Comparison of ENCODE assay signal across 12 cellular contexts in genomic region chr7:75967573-75967997, GRCh38. TPM values are rescaled to one million over a fixed set of nuclear protein-coding genes. Genes with fewer than 3 reads are reported as not detected.
DNase-seq lines count a peak whose midpoint lies in the region; ATAC-seq and TF ChIP-seq lines count a peak whose summit lies in the region.
"Had no signal": no experiment of that assay in that cellular context is flagged by ENCODE, and none has a peak within 500 bp of the region (broad histone marks: within the 10 kb centered on the region; RNA-seq: fewer than 3 reads in every experiment).

No MANE protein-coding gene starts in this region.

- H2AFZ ChIP-seq in SK-N-SH (ENCODE audit: low read depth) = no peak overlapping the region

- H3K4me1 ChIP-seq in SK-N-SH (ENCODE audit: control insufficient read depth in 1 of 2, insufficient read depth in 2 of 2, low read depth in 1 of 2, low read length in 1 of 2) = peaks cover 0 to 50% of the 10 kb centered on the region in 2 experiments; a peak in 1 of 4 replicates
- no peaks in the 10 kb centered on the region for H3K4me1 ChIP-seq in aorta (ENCODE audit: control insufficient read depth in 1 of 2, insufficient read depth in 2 of 2, low read length in 2 of 2)

- no peaks in the 10 kb centered on the region for H3K36me3 ChIP-seq in SK-N-SH (replicated peaks in 1 of 2; ENCODE audit: control insufficient read depth in 1 of 2, insufficient read depth in 2 of 2, low read length in 1 of 2)
- H3K36me3 ChIP-seq in aorta (ENCODE audit: control insufficient read depth in 1 of 2, insufficient read depth in 2 of 2, low read length in 1 of 2) = no peaks in the 10 kb centered on the region

- H3K4me1 Mint-ChIP-seq in mesothelial cell of epicardium = peaks cover 18% of the 10 kb centered on the region
- H3K4me1 Mint-ChIP-seq in stimulated activated memory B cell treated with anti-CD40 and anti-IgM and Interleukin-4, amounts not matched to agents 10 μg/mL and 1 μg/mL and 100 μg/mL, for 72 hours = peaks cover 8% of the 10 kb centered on the region

- H3K27me3 ChIP-seq in SK-N-SH (ENCODE audit: insufficient read depth) (no peaks in the 10 kb centered on the region), aorta (ENCODE audit: control insufficient read depth in 1 of 2, insufficient read depth in 2 of 2, low read length in 1 of 2) (no peaks in the 10 kb centered on the region)

- no peak overlapping the region for H3K4me2 ChIP-seq in SK-N-SH

- no peaks in the 10 kb centered on the region for H4K20me1 ChIP-seq in SK-N-SH (ENCODE audit: insufficient read depth)

- DNase-seq in SK-N-SH = peak; percentile 45
- DNase-seq in dermis blood vessel endothelial cell = peak; percentile 38
- no peak for DNase-seq in mesothelial cell of epicardium (ENCODE audit: low spot score in 2 of 2, unreplicated experiment in 2 of 2)
- no peak for DNase-seq in aorta
- no peak for DNase-seq in superior temporal gyrus (ENCODE audit: extremely low spot score)
- DNase-seq in cortex of kidney (lab: John Stamatoyannopoulos, UW) = no peak
- DNase-seq: amygdala; GOT3; NCI-H526 treated with DMSO at 0.1 percent for 48 hours; stimulated activated naive CD4-positive, alpha-beta T cell had no signal

- no peak overlapping the region for H3K4me3 Mint-ChIP-seq in mesothelial cell of epicardium
- H3K4me3 Mint-ChIP-seq in stimulated activated memory B cell treated with anti-CD40 and anti-IgM and Interleukin-4, amounts not matched to agents 10 μg/mL and 1 μg/mL and 100 μg/mL, for 72 hours = no peak overlapping the region

- 89% methylated on average over 9 of the region's 12 CpGs for WGBS in SK-N-SH (ENCODE audit: low lambda C conversion rate)
- 27 to 35% methylated on average over 12 of the region's 12 CpGs for WGBS in aorta, 2 donors

- H3F3A ChIP-seq in SK-N-SH (replicated peaks; ENCODE audit: insufficient read depth) = no peaks in the 10 kb centered on the region

- no peaks in the 10 kb centered on the region for H3K27me3 Mint-ChIP-seq in mesothelial cell of epicardium (ENCODE audit: low read depth)
- no peaks in the 10 kb centered on the region for H3K27me3 Mint-ChIP-seq in stimulated activated memory B cell treated with anti-CD40 and anti-IgM and Interleukin-4, amounts not matched to agents 10 μg/mL and 1 μg/mL and 100 μg/mL, for 72 hours

- H3K9me3 Mint-ChIP-seq in mesothelial cell of epicardium = no peaks in the 10 kb centered on the region
- no peaks in the 10 kb centered on the region for H3K9me3 Mint-ChIP-seq in stimulated activated memory B cell treated with anti-CD40 and anti-IgM and Interleukin-4, amounts not matched to agents 10 μg/mL and 1 μg/mL and 100 μg/mL, for 72 hours

- CTCF ChIA-PET in SK-N-SH (lab: Yijun Ruan, JAX) = interaction anchor here (0.7 to 4.0 kb wide), 3 partner anchors 8 to 102 kb away, joined by 3 to 18 read pairs (median 6); no protein-coding TSS in a partner anchor

- H3K9ac ChIP-seq in SK-N-SH = no peak overlapping the region

- H3K9me2 ChIP-seq in SK-N-SH = no peaks in the 10 kb centered on the region

- H3K79me2 ChIP-seq in SK-N-SH (ENCODE audit: insufficient read depth) = no peaks in the 10 kb centered on the region

- peaks cover 21% of the 10 kb centered on the region for H3K36me3 Mint-ChIP-seq in mesothelial cell of epicardium
- peaks cover 69% of the 10 kb centered on the region for H3K36me3 Mint-ChIP-seq in stimulated activated memory B cell treated with anti-CD40 and anti-IgM and Interleukin-4, amounts not matched to agents 10 μg/mL and 1 μg/mL and 100 μg/mL, for 72 hours

- no peak for TF ChIP-seq RAD21 in SK-N-SH (IDR thresholded peaks at IDR 0.05; ENCODE audit: low read length)

- POLR2A ChIA-PET in SK-N-SH (lab: Yijun Ruan, JAX) = no interaction called here

- TF ChIP-seq EP300 in SK-N-SH (IDR thresholded peaks at IDR 0.05; ENCODE audit: borderline replicate concordance in 1 of 2, low read depth in 1 of 2, low read length in 1 of 2) = no peak

- peak overlapping the region; percentile 77 for H3K27ac Mint-ChIP-seq in mesothelial cell of epicardium
- no peak overlapping the region for H3K27ac Mint-ChIP-seq in stimulated activated memory B cell treated with anti-CD40 and anti-IgM and Interleukin-4, amounts not matched to agents 10 μg/mL and 1 μg/mL and 100 μg/mL, for 72 hours

- H3K4me3 ChIP-seq in SK-N-SH (ENCODE audit: low read depth in 2 of 2, low read length in 1 of 2) (no peak overlapping the region), aorta (ENCODE audit: low read length in 2 of 2) (no peak overlapping the region)

- intact Hi-C loops in aorta (cut with DNase I) = loop anchor here in 1 of 2 donors (5.0 kb wide), 1 partner anchor 50 kb away; the partner anchor contains the start of gene POR

- H3K9me3 ChIP-seq in SK-N-SH = no peaks in the 10 kb centered on the region
- no peaks in the 10 kb centered on the region for H3K9me3 ChIP-seq in aorta (ENCODE audit: control insufficient read depth, low read length)

- ATAC-seq in SK-N-SH treated with all-trans-retinoic acid at 6 μM for 48 hours (no peak), aorta (ENCODE audit: low FRiP score) (peak; percentile 26)
- ATAC-seq in stimulated activated memory B cell treated with anti-CD40 and anti-IgM and Interleukin-4, amounts not matched to agents 10 μg/mL and 1 μg/mL and 100 μg/mL, for 72 hours = no peak

- no peak for TF ChIP-seq CTCF in SK-N-SH (IDR thresholded peaks at IDR 0.05)
- no peak for TF ChIP-seq CTCF in mesothelial cell of epicardium (IDR thresholded peaks at IDR 0.05; ENCODE audit: unreplicated experiment)

- H3K27ac ChIP-seq in SK-N-SH (ENCODE audit: low read depth in 2 of 2, low read length in 1 of 2) (no peak overlapping the region), aorta (ENCODE audit: low read depth in 1 of 2, low read length in 2 of 2) (peak overlapping the region in 1 of 2 donors; percentile 29)

TF ChIP-seq in SK-N-SH, 30 proteins besides CTCF, POLR2A, EP300 and RAD21 (continues in another document):
- TF ChIP-seq NFIC (IDR thresholded peaks at IDR 0.05; ENCODE audit: borderline replicate concordance) (no peak), FOSL2 (IDR thresholded peaks at IDR 0.05; ENCODE audit: borderline replicate concordance, low read depth) (no peak), GATA2 (CRISPR knock-in tag; IDR thresholded peaks at IDR 0.05) (no peak), EZH2phosphoT487 (IDR thresholded peaks at IDR 0.05; ENCODE audit: borderline replicate concordance, low read depth) (no peak), FOXM1 (IDR thresholded peaks at IDR 0.05; ENCODE audit: low read depth) (no peak), PBX3 (IDR thresholded peaks at IDR 0.05) (no peak), RCOR1 (IDR thresholded peaks at IDR 0.05; ENCODE audit: low read length) (no peak), POLR2AphosphoS5 (IDR thresholded peaks at IDR 0.05; ENCODE audit: low read depth, low read length) (no peak), RXRA (IDR thresholded peaks at IDR 0.05; ENCODE audit: borderline replicate concordance, low read depth) (no peak), MEF2A (IDR thresholded peaks at IDR 0.05; ENCODE audit: borderline replicate concordance, low read depth) (no peak), JUND (IDR thresholded peaks at IDR 0.05) (no peak)

TF ChIP-seq in SK-N-SH treated with all-trans-retinoic acid at 6 μM for 48 hours, 23 proteins besides CTCF, POLR2A, EP300 and RAD21 (continues in another document):
- TF ChIP-seq ESRRG (CRISPR knock-in tag; IDR thresholded peaks at IDR 0.05) (no peak), GLIS3 (CRISPR knock-in tag; IDR thresholded peaks at IDR 0.05) (no peak), POU6F1 (CRISPR knock-in tag; IDR thresholded peaks at IDR 0.05; ENCODE audit: borderline replicate concordance, low read depth) (no peak), ZFP3 (CRISPR knock-in tag; IDR thresholded peaks at IDR 0.05) (no peak), BACH2 (CRISPR knock-in tag; IDR thresholded peaks at IDR 0.05; ENCODE audit: borderline replicate concordance) (no peak), TOX (CRISPR knock-in tag; IDR thresholded peaks at IDR 0.05; ENCODE audit: borderline replicate concordance) (no peak), SNAI2 (CRISPR knock-in tag; IDR thresholded peaks at IDR 0.05) (no peak), OSR1 (CRISPR knock-in tag; IDR thresholded peaks at IDR 0.05) (no peak), ZC3H10 (CRISPR knock-in tag; IDR thresholded peaks at IDR 0.05) (no peak), ZFP30 (CRISPR knock-in tag; IDR thresholded peaks at IDR 0.05) (no peak), ZNF70 (CRISPR knock-in tag; IDR thresholded peaks at IDR 0.05) (no peak)

RNA-seq across cellular contexts. Expression of gene TMEM120A, which starts 26.8 kb away (rescaled TPM):
- 59.8 and 95.2 TPM in 2 replicates for polyA plus RNA-seq in SK-N-SH (2012; rRNA removed)
- 26.4 and 50.4 TPM in 2 replicates for polyA plus RNA-seq in SK-N-SH (2012; cell fraction: cytosol; rRNA removed)
- polyA plus RNA-seq in SK-N-SH (2012; cell fraction: nucleus; rRNA removed) = 120 and 190 TPM in 2 replicates
- total RNA-seq in dermis blood vessel endothelial cell = 43.4 and 47.8 TPM in 2 replicates
- total RNA-seq in mesothelial cell of epicardium = 13.8 to 21.2 TPM (median 17.8 TPM) in 3 replicates
- 10 to 100 TPM; 53.8 to 75.1 TPM for total RNA-seq in aorta
- polyA plus RNA-seq in aorta = 100 to 1,000 TPM in 1 of 2 donors, 10 to 100 TPM in 1; 84.0 to 144 TPM

RNA-seq across cellular contexts. Expression of gene POR, which starts 52.6 kb away (rescaled TPM):
- polyA plus RNA-seq in SK-N-SH (2012; rRNA removed) (55.8 and 68.7 TPM in 2 replicates), aorta (10 to 100 TPM; 40.4 to 71.8 TPM)
- 22.1 and 32.8 TPM in 2 replicates for polyA plus RNA-seq in SK-N-SH (2012; cell fraction: cytosol; rRNA removed)
- polyA plus RNA-seq in SK-N-SH (2012; cell fraction: nucleus; rRNA removed) = 129 and 157 TPM in 2 replicates
- total RNA-seq in dermis blood vessel endothelial cell (87.0 and 102 TPM in 2 replicates), mesothelial cell of epicardium (78.5 to 88.6 TPM (median 81.3 TPM) in 3 replicates), aorta (100 to 1,000 TPM in 1 of 2 donors, 10 to 100 TPM in 1; 87.4 to 121 TPM)

Comparison
In these comparisons a context has a peak if more than half of its experiments do, and no peak if none do; other contexts are left out.
1. DNase-seq: peak in SK-N-SH (single experiment) and dermis blood vessel endothelial cell (single experiment); none in mesothelial cell of epicardium (0 of 2), aorta (0 of 2), superior temporal gyrus (single experiment) and cortex of kidney (single experiment).